Comparison of ENCODE assay signal across 1 cellular context in the genomic region with DNA sequence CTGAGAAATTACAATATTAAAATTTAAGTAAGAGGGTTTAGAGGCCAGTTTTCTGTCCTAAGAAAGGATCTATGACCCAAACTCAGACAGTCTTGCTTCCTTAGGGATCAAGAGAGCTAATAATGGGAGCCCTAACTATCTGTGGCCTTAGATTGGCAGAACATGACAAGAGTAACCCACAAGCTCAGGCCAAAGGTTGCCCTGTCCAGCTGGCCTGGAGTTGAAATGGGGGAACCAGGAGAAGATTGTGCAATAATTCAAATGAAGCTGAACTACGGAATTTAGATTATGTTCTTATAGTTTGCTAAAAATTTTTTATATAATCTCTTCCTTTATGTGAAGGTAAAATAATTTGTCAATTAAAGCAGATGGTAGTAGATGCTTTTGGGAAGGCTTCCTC.
A peak's percentile ranks its signal among the peaks of the same experiment; 100 is the strongest.
TF ChIP-seq lines count a peak whose summit lies in the region.

No MANE protein-coding gene starts in this region.

TF ChIP-seq in IMR-90, 13 proteins besides CTCF, POLR2A, EP300 and RAD21:
- no peak for TF ChIP-seq MAZ (IDR thresholded peaks at IDR 0.05; ENCODE audit: borderline replicate concordance, low read depth, low read length)
- TF ChIP-seq MAFK (IDR thresholded peaks at IDR 0.05; ENCODE audit: low read depth, low read length): no peak
- peak; percentile 87 for TF ChIP-seq CEBPB (IDR thresholded peaks at IDR 0.05; ENCODE audit: low read depth, low read length)
